In genomic region chr6:142935553-142936517, GRCh38 we compare ENCODE assay signal across 9 cellular contexts. TPM values are rescaled to one million over a fixed set of nuclear protein-coding genes. Genes with fewer than 3 reads are reported as not detected.
DNase-seq lines count a peak whose midpoint lies in the region; ATAC-seq and TF ChIP-seq lines count a peak whose summit lies in the region.
"Had no signal": no experiment of that assay in that cellular context is flagged by ENCODE, and none has a peak within 500 bp of the region (broad histone marks: within the 10 kb centered on the region; RNA-seq: fewer than 3 reads in every experiment).

No MANE protein-coding gene starts in this region.

- ATAC-seq in GM18909 (IDR thresholded peaks at IDR 0.05; ENCODE audit: poor library complexity, unreplicated experiment): peak; percentile 74
- ATAC-seq in HG02759 (IDR thresholded peaks at IDR 0.05; ENCODE audit: unreplicated experiment): peak; percentile 76
- no peak for ATAC-seq in gastrocnemius medialis
- ATAC-seq: HCT116 had no signal

- H3K4me2 ChIP-seq in SU-DHL-6 (ENCODE audit: low read depth, low read length, poor library complexity, severe bottlenecking) (peak overlapping the region; percentile 20), skeletal muscle satellite cell (ENCODE audit: low read length) (peak overlapping the region; percentile 36)

- no peaks in the 10 kb centered on the region for H3K27me3 ChIP-seq in SU-DHL-6 (ENCODE audit: low read length)
- no peaks in the 10 kb centered on the region for H3K27me3 ChIP-seq in skeletal muscle satellite cell (ENCODE audit: control insufficient read depth, insufficient read depth, low read length)
- no peaks in the 10 kb centered on the region for H3K27me3 ChIP-seq in gastrocnemius medialis

- no peaks in the 10 kb centered on the region for H3F3A ChIP-seq in SU-DHL-6 (ENCODE audit: insufficient read depth)

- H3K27ac ChIP-seq in SU-DHL-6 (ENCODE audit: low read depth, low read length): no peak overlapping the region
- H3K27ac ChIP-seq in gastrocnemius medialis: no peak overlapping the region

- H3K4me1 ChIP-seq in skeletal muscle satellite cell (ENCODE audit: control insufficient read depth, insufficient read depth, low read length) (peaks cover 22% of the 10 kb centered on the region), gastrocnemius medialis (peaks cover 42 to 78% of the 10 kb centered on the region in 2 donors)

- TF ChIP-seq CTCF in SU-DHL-6 (IDR thresholded peaks at IDR 0.05; ENCODE audit: insufficient read depth, low read length, poor library complexity, severe bottlenecking): no peak
- no peak for TF ChIP-seq CTCF in gastrocnemius medialis (IDR thresholded peaks at IDR 0.05 in 4 of 5, conservative IDR thresholded peaks at IDR 0.05 in 1 of 5)

- DNase-seq in NCI-H2029 treated with DMSO at 0.1 percent for 48 hours (lab: John Stamatoyannopoulos, UW) (no peak), ecto neural progenitor cell (ENCODE audit: low spot score) (no peak), gastrocnemius medialis (no peak)
- DNase-seq: SHP77 treated with DMSO at 0.1 percent for 48 hours had no signal

- in situ Hi-C loops in gastrocnemius medialis (cut with MboI; ENCODE audit: low sequenced_read_pairs in 4 of 4): loop anchor here in 1 of 4 donors (25.0 kb wide), 1 partner anchor 99 kb away; no protein-coding TSS in a partner anchor

- intact Hi-C loops in gastrocnemius medialis (cut with DNase I; ENCODE audit: low total_unique reads): no loop called here

- peaks cover 41% of the 10 kb centered on the region; the same call in 1 of the 2 replicates for H3K79me2 ChIP-seq in SU-DHL-6 (ENCODE audit: insufficient read depth, low read length)

- H3K4me3 ChIP-seq in SU-DHL-6 (ENCODE audit: insufficient read depth, low read length, poor library complexity, severe bottlenecking) (no peak overlapping the region), skeletal muscle satellite cell (ENCODE audit: low read length) (no peak overlapping the region), gastrocnemius medialis (no peak overlapping the region)

- H4K20me1 ChIP-seq in SU-DHL-6 (ENCODE audit: low read depth, low read length): peaks cover 35% of the 10 kb centered on the region

- H3K9ac ChIP-seq in SU-DHL-6 (ENCODE audit: low read length): no peak overlapping the region
- H3K9ac ChIP-seq in skeletal muscle satellite cell (ENCODE audit: low read depth, low read length): no peak overlapping the region

- TF ChIP-seq POLR2A in gastrocnemius medialis (IDR thresholded peaks at IDR 0.05): no peak

- no peak overlapping the region for H2AFZ ChIP-seq in SU-DHL-6 (ENCODE audit: low read depth, low read length, severe bottlenecking)

- H3K36me3 ChIP-seq in SU-DHL-6 (ENCODE audit: low read length) (no peaks in the 10 kb centered on the region), skeletal muscle satellite cell (ENCODE audit: insufficient read depth, low read length) (no peaks in the 10 kb centered on the region), gastrocnemius medialis (no peaks in the 10 kb centered on the region)

- H3K9me3 ChIP-seq in SU-DHL-6 (ENCODE audit: insufficient read depth, low read length) (no peaks in the 10 kb centered on the region), skeletal muscle satellite cell (replicated peaks; ENCODE audit: low read length) (no peaks in the 10 kb centered on the region), gastrocnemius medialis (no peaks in the 10 kb centered on the region)

- H3K9me2 ChIP-seq in SU-DHL-6 (replicated peaks; ENCODE audit: insufficient read depth, low read length): no peaks in the 10 kb centered on the region

RNA-seq across cellular contexts. Expression of gene HIVEP2, which starts 9.1 kb away (rescaled TPM):
- 10.9 and 12.2 TPM in 2 replicates for total RNA-seq in skeletal muscle satellite cell (2012; rRNA removed)
- total RNA-seq in gastrocnemius medialis: 10 to 100 TPM; 15.9 to 29.4 (median 25.3) TPM

Comparison
In these comparisons a context has a peak if more than half of its experiments do, and no peak if none do; other contexts are left out.
1. ATAC-seq: peak in GM18909 (single experiment) and HG02759 (single experiment); none in gastrocnemius medialis (0 of 2).